ENCODE assay signal across 8 cellular contexts in the genomic region with DNA sequence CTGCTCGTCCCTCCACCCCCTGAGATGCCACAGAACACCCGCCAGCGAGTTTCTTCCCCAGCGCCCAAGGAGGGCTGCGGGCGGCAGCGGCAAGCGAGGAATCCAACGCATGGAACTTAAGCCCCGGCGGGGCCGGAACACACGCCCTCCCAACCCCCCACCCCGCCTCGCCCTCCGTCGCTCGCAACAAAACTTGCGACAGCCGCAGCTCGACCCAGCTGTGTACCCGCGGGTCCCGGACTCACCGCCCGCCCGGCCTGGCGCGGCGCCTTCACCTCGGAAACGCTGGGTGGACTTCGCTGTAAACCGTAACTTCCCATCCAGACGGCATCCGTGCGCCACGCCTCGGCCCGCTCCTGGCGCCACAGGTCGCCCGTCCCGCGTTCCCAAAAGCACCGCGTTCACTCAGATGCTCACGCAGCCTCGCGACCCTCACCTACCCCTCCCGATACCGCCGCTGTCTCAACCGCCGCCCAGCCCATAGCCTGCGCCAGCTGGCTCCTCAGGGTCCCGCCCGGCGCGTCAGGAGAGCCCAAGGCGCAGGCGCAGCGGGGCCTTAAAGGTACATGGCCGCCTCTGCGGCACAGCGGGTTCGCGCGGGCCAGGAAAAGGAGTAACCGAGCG. TPM values are rescaled to one million over a fixed set of nuclear protein-coding genes. Genes with fewer than 3 reads are reported as not detected.
DNase-seq lines count a peak whose midpoint lies in the region; ATAC-seq and TF ChIP-seq lines count a peak whose summit lies in the region.
"Not testable (repeated sequence)": the region's sequence is repeated elsewhere in the genome, so short reads cannot be mapped to it uniquely, and the experiment has no call there.

NBPF15 (minus strand) TSS at position 534 of the 624 bp plus-strand sequence. CDS start 21,666 bp downstream, outside the sequence.

- H3K4me2 ChIP-seq in trophoblast cell (ENCODE audit: low read length) = peak within 1 kb of the TSS; percentile 63

- peak within 1 kb of the TSS; percentile 64 for H3K4me3 ChIP-seq in GM12864 (ENCODE audit: low read depth, low read length)
- peak within 1 kb of the TSS; percentile 43 to 90 (median 69) for H3K4me3 ChIP-seq in heart left ventricle
- H3K4me3 ChIP-seq in trophoblast cell (ENCODE audit: low read depth, low read length) = peak within 1 kb of the TSS; percentile 91

- peak within 1 kb of the TSS; percentile 82 for H4K8ac ChIP-seq in trophoblast cell (ENCODE audit: low read depth, low read length)

- intact Hi-C loops in heart left ventricle (cut with DNase I) = not testable (repeated sequence)

- not testable (repeated sequence) for H3K9ac ChIP-seq in trophoblast cell (ENCODE audit: low read length)

- not testable (repeated sequence) for H2BK12ac ChIP-seq in trophoblast cell (ENCODE audit: low read length)

- not testable (repeated sequence) for H2BK5ac ChIP-seq in trophoblast cell (ENCODE audit: low read depth, low read length, poor library complexity)

- peak within 1 kb of the TSS; percentile 14 for H4K91ac ChIP-seq in trophoblast cell (ENCODE audit: low read depth, low read length)

- H3K14ac ChIP-seq in trophoblast cell (ENCODE audit: low read length) = not testable (repeated sequence)

- not testable (repeated sequence) for H3K79me1 ChIP-seq in trophoblast cell (ENCODE audit: low read length)

- H3K27me3 ChIP-seq in heart left ventricle; trophoblast cell (ENCODE audit: insufficient read depth, low read length): not testable (repeated sequence)

- ATAC-seq in HG02623 (IDR thresholded peaks at IDR 0.05; ENCODE audit: unreplicated experiment) (peak; percentile 93), heart left ventricle (peak; percentile 82 to 100 (median 100))

- H2BK120ac ChIP-seq in trophoblast cell (ENCODE audit: insufficient read depth, low read length, poor library complexity) = peak within 1 kb of the TSS; percentile 68

- WGBS in heart left ventricle, 4 donors = 0% methylated on average over 66 to 67 of the region's 71 CpGs; no CpG with 5 or more reads in 2 of the 4 donors
- no CpG with 5 or more reads among the region's 71 CpGs for WGBS in trophoblast cell (ENCODE audit: extremely low coverage, insufficient coverage, insufficient read length)

- H3K79me2 ChIP-seq in trophoblast cell (ENCODE audit: control insufficient read depth, insufficient read depth, low read length, poor library complexity) = not testable (repeated sequence)

- H2AFZ ChIP-seq in trophoblast cell (ENCODE audit: insufficient read depth, low read length, poor library complexity) = peak within 1 kb of the TSS; percentile 79

- TF ChIP-seq CTCF in GM12864 (IDR thresholded peaks at IDR 0.05; ENCODE audit: low read depth, low read length, missing control alignments); heart left ventricle (IDR thresholded peaks at IDR 0.05): not testable (repeated sequence)

- not testable (repeated sequence) for H3K36me3 ChIP-seq in heart left ventricle; trophoblast cell (ENCODE audit: control insufficient read depth in 1 of 2, insufficient read depth in 2 of 2, low read length in 2 of 2)

- TF ChIP-seq POLR2A in heart left ventricle (IDR thresholded peaks at IDR 0.05) = peak in 1 of 2 donors; percentile 29

- H3K18ac ChIP-seq in trophoblast cell (ENCODE audit: low read length) = peak within 1 kb of the TSS; percentile 72

- not testable (repeated sequence) for H3K9me3 ChIP-seq in heart left ventricle; trophoblast cell (ENCODE audit: insufficient read depth, low read depth, low read length)

- H3K4me1 ChIP-seq in heart left ventricle; trophoblast cell (ENCODE audit: control insufficient read depth in 1 of 2, insufficient read depth in 2 of 2, low read length in 2 of 2): not testable (repeated sequence)

- H3K23ac ChIP-seq in trophoblast cell (ENCODE audit: low read length) = not testable (repeated sequence)

- H2AK5ac ChIP-seq in trophoblast cell (ENCODE audit: low read length) = not testable (repeated sequence)

- H3K4ac ChIP-seq in trophoblast cell (ENCODE audit: low read depth, low read length) = peak within 1 kb of the TSS; percentile 86

- peak within 1 kb of the TSS in 10 of 12 donors; percentile 56 to 86 (median 73) for H3K27ac ChIP-seq in heart left ventricle
- H3K27ac ChIP-seq in trophoblast cell (ENCODE audit: low read depth, low read length); substantia nigra (ENCODE audit: low read depth, low read length, poor library complexity, severe bottlenecking): not testable (repeated sequence)

- peak; percentile 0 for DNase-seq in GM12864 (ENCODE audit: low read depth)
- peak; percentile 70 for DNase-seq in NCI-H1105 (lab: John Stamatoyannopoulos, UW)
- DNase-seq in T1000 (lab: John Stamatoyannopoulos, UW) = peak; percentile 46
- peak in 52 of 58 donors; percentile 0 to 71 (median 24) for DNase-seq in anterior cingulate cortex (lab: John Stamatoyannopoulos, UW)
- DNase-seq in heart left ventricle = peak; percentile 62 to 88 (median 77)
- DNase-seq in trophoblast cell = peak; percentile 18 to 43
- DNase-seq in substantia nigra (lab: John Stamatoyannopoulos, UW) = peak in 39 of 49 donors; percentile 0 to 81 (median 27)

- H4K12ac ChIP-seq in trophoblast cell (ENCODE audit: low read depth, low read length) = not testable (repeated sequence)

RNA-seq across cellular contexts. Expression of gene NBPF15, which starts in this region (rescaled TPM):
- 10 to 100 TPM in 3 of 9 donors, 1 to 10 TPM in 6; 5.6 to 16.9 (median 9.3) TPM for total RNA-seq in heart left ventricle
- polyA plus RNA-seq in heart left ventricle = 1 to 10 TPM; 6.0 to 7.9 TPM
- 15.6 and 16.9 TPM in 2 replicates for polyA plus RNA-seq in trophoblast cell (2013)

Comparison
In these comparisons a context has a peak if more than half of its experiments do, and no peak if none do; other contexts are left out.
1. DNase-seq: peak in every context shown above with its lines; median percentile 77 in heart left ventricle; 70 in NCI-H1105; 46 in T1000; 30 in trophoblast cell; 27 in substantia nigra; 24 in anterior cingulate cortex; 0 in GM12864.